In the genomic region with DNA sequence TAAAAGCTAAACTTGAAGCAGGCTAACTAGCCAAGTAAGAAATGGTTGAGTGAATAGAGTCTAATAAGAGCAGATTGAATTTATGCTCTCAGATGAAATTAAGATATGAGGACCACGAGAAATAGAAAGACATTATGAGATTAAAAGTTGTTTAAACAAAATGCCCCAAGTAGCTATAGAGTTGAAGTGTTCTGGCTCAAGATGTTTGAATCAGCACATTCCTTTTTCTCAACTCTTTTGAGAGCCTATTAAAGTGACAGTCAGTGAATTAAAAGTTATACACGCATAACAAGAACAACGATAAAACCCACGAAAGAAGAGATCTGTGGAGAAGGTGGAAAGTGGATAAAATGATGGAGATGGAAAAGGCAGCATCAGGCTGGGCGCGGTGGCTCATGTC, we compare ENCODE assay signal across 19 cellular contexts.
A peak's percentile ranks its signal among the peaks of the same experiment; 100 is the strongest.
DNase-seq lines count a peak whose midpoint lies in the region; ATAC-seq and TF ChIP-seq lines count a peak whose summit lies in the region.
"Had no signal": no experiment of that assay in that cellular context is flagged by ENCODE, and none has a peak within 500 bp of the region (broad histone marks: within the 10 kb centered on the region; RNA-seq: fewer than 3 reads in every experiment).

No MANE protein-coding gene starts in this region.

- H3K27me3 ChIP-seq in SJCRH30 = no peaks in the 10 kb centered on the region
- no peaks in the 10 kb centered on the region for H3K27me3 ChIP-seq in gastroesophageal sphincter
- H3K27me3 ChIP-seq in thyroid gland = no peaks in the 10 kb centered on the region
- H3K27me3 ChIP-seq: Peyer's patch, SJSA1 had no signal

- H3K27ac ChIP-seq in SJCRH30 = no peak overlapping the region
- peak overlapping the region in 3 of 4 donors; percentile 51 to 72 (median 72) for H3K27ac ChIP-seq in gastroesophageal sphincter
- peak overlapping the region; percentile 89 to 98 (median 97) for H3K27ac ChIP-seq in thyroid gland
- H3K27ac ChIP-seq: Peyer's patch, SJSA1 had no signal

- TF ChIP-seq POLR2A in gastroesophageal sphincter (IDR thresholded peaks at IDR 0.05) (no peak), thyroid gland (IDR thresholded peaks at IDR 0.05) (no peak)

- no peak for ATAC-seq in gastroesophageal sphincter
- no peak for ATAC-seq in GM18858 (IDR thresholded peaks at IDR 0.05; ENCODE audit: unreplicated experiment)
- ATAC-seq: HCT116 had no signal

- H3K4me3 Mint-ChIP-seq in nephron = peak overlapping the region in 2 of 3 experiments; percentile 51 to 71
- H3K4me3 Mint-ChIP-seq: B cell, IgD-negative memory B cell had no signal

- TF ChIP-seq EP300 in gastroesophageal sphincter (IDR thresholded peaks at IDR 0.05) = no peak

- no peak for DNase-seq in SJCRH30
- no peak for DNase-seq in thyroid gland
- DNase-seq in NCI-H2196 (lab: John Stamatoyannopoulos, UW; ENCODE audit: unreplicated experiment) = no peak
- DNase-seq in GM19238 (ENCODE audit: insufficient read length, low spot score) = no peak
- DNase-seq: EL, GF-D8, GOT3, Karpas-422, MV-4-11, NCI-H1105 treated with DMSO at 0.1 percent for 48 hours, NCI-H2029 treated with DMSO at 0.1 percent for 48 hours, Peyer's patch had no signal

- H3K36me3 ChIP-seq in SJCRH30 (no peaks in the 10 kb centered on the region), gastroesophageal sphincter (no peaks in the 10 kb centered on the region), thyroid gland (no peaks in the 10 kb centered on the region)
- H3K36me3 ChIP-seq: Peyer's patch, SJSA1 had no signal

- no peaks in the 10 kb centered on the region for H3K36me3 Mint-ChIP-seq in nephron (ENCODE audit: low read depth)
- H3K36me3 Mint-ChIP-seq: IgD-negative memory B cell had no signal

- peaks cover 30% of the 10 kb centered on the region for H3K4me1 Mint-ChIP-seq in nephron
- H3K4me1 Mint-ChIP-seq: B cell, IgD-negative memory B cell had no signal

- no peak for TF ChIP-seq CTCF in gastroesophageal sphincter (IDR thresholded peaks at IDR 0.05)
- no peak for TF ChIP-seq CTCF in nephron (IDR thresholded peaks at IDR 0.05; ENCODE audit: unreplicated experiment in 3 of 3)
- TF ChIP-seq CTCF in thyroid gland (IDR thresholded peaks at IDR 0.05) = no peak

- H3K27me3 Mint-ChIP-seq in nephron (ENCODE audit: low read depth) = no peaks in the 10 kb centered on the region
- H3K27me3 Mint-ChIP-seq: B cell, IgD-negative memory B cell had no signal

- peak overlapping the region; percentile 94 to 98 (median 98) for H3K27ac Mint-ChIP-seq in nephron
- H3K27ac Mint-ChIP-seq: B cell had no signal

- 66 to 87% methylated on average over 3 to 6 of the region's 6 CpGs for WGBS in gastroesophageal sphincter (ENCODE audit: low coverage in 1 of 2), 2 donors
- WGBS in thyroid gland, 2 donors = 43 to 54% methylated on average over 6 of the region's 6 CpGs

- H3K4me1 ChIP-seq in SJCRH30 (peaks cover 3% of the 10 kb centered on the region; the same call in 1 of the 2 replicates), gastroesophageal sphincter (peaks cover 11 to 45% (median 15%) of the 10 kb centered on the region in 3 donors), thyroid gland (peaks cover 34 to 47% of the 10 kb centered on the region in 2 donors)
- H3K4me1 ChIP-seq: Peyer's patch, SJSA1 had no signal

- H3K4me3 ChIP-seq in SJCRH30 = peak overlapping the region; percentile 31; the same call in 1 of the 2 replicates
- no peak overlapping the region for H3K4me3 ChIP-seq in gastroesophageal sphincter
- H3K4me3 ChIP-seq in thyroid gland (replicated peaks in 1 of 3) = no peak overlapping the region
- H3K4me3 ChIP-seq: Peyer's patch, SJSA1 had no signal

- intact Hi-C loops in thyroid gland (cut with DNase I) = no loop called here

- H3K9me3 ChIP-seq in SJCRH30 (replicated peaks) (no peaks in the 10 kb centered on the region), gastroesophageal sphincter (no peaks in the 10 kb centered on the region), thyroid gland (no peaks in the 10 kb centered on the region)
- H3K9me3 ChIP-seq: Peyer's patch, SJSA1 had no signal

- peaks cover 3% of the 10 kb centered on the region for H3K9me3 Mint-ChIP-seq in nephron
- H3K9me3 Mint-ChIP-seq: IgD-negative memory B cell had no signal
